Comparison of ENCODE assay signal across 8 cellular contexts in genomic region chr14:93959239-93960107, GRCh38. TPM values are rescaled to one million over a fixed set of nuclear protein-coding genes. Genes with fewer than 3 reads are reported as not detected.
DNase-seq lines count a peak whose midpoint lies in the region; ATAC-seq and TF ChIP-seq lines count a peak whose summit lies in the region.

No MANE protein-coding gene starts in this region.

- H3K4me1 ChIP-seq in ACC112 (ENCODE audit: control insufficient read depth, insufficient read depth, low read length, unreplicated experiment) (peaks cover 41% of the 10 kb centered on the region), RWPE2 (ENCODE audit: insufficient read depth, poor library complexity, severe bottlenecking) (peaks cover 20% of the 10 kb centered on the region), left ventricle myocardium inferior (peaks cover 96% of the 10 kb centered on the region)

- H3K79me2 ChIP-seq in ACC112 (ENCODE audit: control insufficient read depth, insufficient read depth, low read length, unreplicated experiment) = no peaks in the 10 kb centered on the region

- no peak for TF ChIP-seq CTCF in RWPE2 (IDR thresholded peaks at IDR 0.05; ENCODE audit: poor library complexity, severe bottlenecking)
- TF ChIP-seq CTCF in left ventricle myocardium inferior (IDR thresholded peaks at IDR 0.05; ENCODE audit: borderline replicate concordance) = no peak

- H3K27ac ChIP-seq in ACC112 (ENCODE audit: low read depth, low read length) (peak overlapping the region; percentile 58; the same call in 1 of the 2 replicates), RWPE2 (ENCODE audit: poor library complexity, severe bottlenecking) (peak overlapping the region; percentile 68), left ventricle myocardium inferior (replicated peaks) (peak overlapping the region; percentile 75)

- ATAC-seq in GM19025 (IDR thresholded peaks at IDR 0.05; ENCODE audit: low read depth, unreplicated experiment) (peak; percentile 68), HG03108 (IDR thresholded peaks at IDR 0.05; ENCODE audit: unreplicated experiment) (peak; percentile 75), RWPE2 (ENCODE audit: low read depth) (peak; percentile 88)

- peak; percentile 99 for DNase-seq in RWPE2 (ENCODE audit: low spot score)
- peak; percentile 93 for DNase-seq in activated gamma-delta T cell treated with anti-CD3 and anti-CD28 coated beads, Interleukin-2, amount 50 U/mL, for 16 hours (ENCODE audit: low read depth)
- DNase-seq in left ventricle myocardium inferior = no peak
- DNase-seq in stimulated activated CD4-positive, alpha-beta T cell treated with anti-CD3 and anti-CD28 coated beads, Interleukin-15, amount 100 ng/mL, for 48 hours (ENCODE audit: low read depth in 2 of 2) = peak; percentile 94 to 96
- DNase-seq in posterior vena cava (ENCODE audit: low spot score) = no peak

- no peaks in the 10 kb centered on the region for H3K36me3 ChIP-seq in ACC112 (ENCODE audit: insufficient read depth, low read length)
- no peaks in the 10 kb centered on the region for H3K36me3 ChIP-seq in RWPE2 (ENCODE audit: low read depth)
- H3K36me3 ChIP-seq in left ventricle myocardium inferior = peaks cover 69% of the 10 kb centered on the region

- intact Hi-C loops in left ventricle myocardium inferior (cut with micrococcal nuclease) = no loop called here
- intact Hi-C loops in posterior vena cava (cut with DNase I) = no loop called here

- H3K9me3 ChIP-seq in RWPE2 (ENCODE audit: severe bottlenecking) (no peaks in the 10 kb centered on the region), left ventricle myocardium inferior (replicated peaks) (no peaks in the 10 kb centered on the region)

- H3K4me3 ChIP-seq in ACC112 (ENCODE audit: low read depth, low read length) (no peak overlapping the region), RWPE2 (ENCODE audit: severe bottlenecking) (no peak overlapping the region), left ventricle myocardium inferior (no peak overlapping the region)

- H3K27me3 ChIP-seq in ACC112 (ENCODE audit: insufficient read depth, low read length) = no peaks in the 10 kb centered on the region
- no peaks in the 10 kb centered on the region for H3K27me3 ChIP-seq in RWPE2 (ENCODE audit: insufficient read depth, poor library complexity, severe bottlenecking)
- H3K27me3 ChIP-seq in left ventricle myocardium inferior (ENCODE audit: low read depth) = no peaks in the 10 kb centered on the region

- H2AFZ ChIP-seq in ACC112 (ENCODE audit: low read length, unreplicated experiment) = no peak overlapping the region

RNA-seq across cellular contexts. Expression of gene ASB2, which starts 16.9 kb away (rescaled TPM):
- total RNA-seq in left ventricle myocardium inferior = 251 TPM
- total RNA-seq in posterior vena cava = 10 to 100 TPM; 60.0 to 66.5 TPM

RNA-seq across cellular contexts. Expression of gene FAM181A, which starts 32.3 kb away (rescaled TPM):
- total RNA-seq in left ventricle myocardium inferior (not detected), posterior vena cava (not detected)

RNA-seq across cellular contexts. Expression of gene CCDC197, which starts 37.6 kb away (rescaled TPM):
- total RNA-seq in left ventricle myocardium inferior (1.2 TPM), posterior vena cava (not detected)

Comparison
In these comparisons a context has a peak if more than half of its experiments do, and no peak if none do; other contexts are left out.
1. DNase-seq: peak in RWPE2 (single experiment), activated gamma-delta T cell treated with anti-CD3 and anti-CD28 coated beads, Interleukin-2, amount 50 U/mL, for 16 hours (single experiment) and stimulated activated CD4-positive, alpha-beta T cell treated with anti-CD3 and anti-CD28 coated beads, Interleukin-15, amount 100 ng/mL, for 48 hours (2 of 2); none in left ventricle myocardium inferior (single experiment) and posterior vena cava (single experiment).
2. Peak in every context shown above with its lines, with median percentiles within 50 percentile points of each other: H3K27ac ChIP-seq and ATAC-seq.